Comparison of ENCODE assay signal across 1 cellular context in genomic region chr7:44547536-44548221, GRCh38.
TF ChIP-seq lines count a peak whose summit lies in the region.

No MANE protein-coding gene starts in this region.

TF ChIP-seq in H1, 55 proteins besides CTCF, POLR2A, EP300 and RAD21:
- TF ChIP-seq YY1 (IDR thresholded peaks at IDR 0.05; ENCODE audit: low read depth, low read length) (no peak), NANOG (IDR thresholded peaks at IDR 0.05; ENCODE audit: insufficient read depth, low read depth, low read length, poor library complexity, severe bottlenecking) (no peak), MAX (IDR thresholded peaks at IDR 0.05) (no peak), BACH1 (IDR thresholded peaks at IDR 0.05; ENCODE audit: low read length) (no peak), TBP (IDR thresholded peaks at IDR 0.05; ENCODE audit: low read depth, low read length) (no peak), SIX5 (IDR thresholded peaks at IDR 0.05; ENCODE audit: low read depth, low read length) (no peak), CBX8 (IDR thresholded peaks at IDR 0.05; ENCODE audit: borderline replicate concordance, low read depth, low read length) (no peak), TAF7 (optimal IDR thresholded peaks at IDR 0.05; ENCODE audit: borderline replicate concordance, low read depth, low read length) (no peak), RFX5 (IDR thresholded peaks at IDR 0.05; ENCODE audit: borderline replicate concordance, low read depth, low read length) (no peak), CBX5 (IDR thresholded peaks at IDR 0.05; ENCODE audit: low read depth, low read length) (no peak), SRF (IDR thresholded peaks at IDR 0.05; ENCODE audit: low read depth, low read length) (no peak), SIN3A (conservative IDR thresholded peaks at IDR 0.05 in 1 of 2, IDR thresholded peaks at IDR 0.05 in 1 of 2; ENCODE audit: low read depth in 1 of 2, low read length in 2 of 2) (no peak), CHD2 (IDR thresholded peaks at IDR 0.05; ENCODE audit: low read length) (no peak), TAF1 (IDR thresholded peaks at IDR 0.05; ENCODE audit: low read depth, low read length) (no peak), USF2 (IDR thresholded peaks at IDR 0.05; ENCODE audit: low read length) (no peak), RXRA (IDR thresholded peaks at IDR 0.05; ENCODE audit: insufficient read depth, low read depth, low read length) (no peak), POU5F1 (IDR thresholded peaks at IDR 0.05; ENCODE audit: low read depth, low read length) (no peak)
